Comparison of ENCODE assay signal across 8 cellular contexts in the genomic region with DNA sequence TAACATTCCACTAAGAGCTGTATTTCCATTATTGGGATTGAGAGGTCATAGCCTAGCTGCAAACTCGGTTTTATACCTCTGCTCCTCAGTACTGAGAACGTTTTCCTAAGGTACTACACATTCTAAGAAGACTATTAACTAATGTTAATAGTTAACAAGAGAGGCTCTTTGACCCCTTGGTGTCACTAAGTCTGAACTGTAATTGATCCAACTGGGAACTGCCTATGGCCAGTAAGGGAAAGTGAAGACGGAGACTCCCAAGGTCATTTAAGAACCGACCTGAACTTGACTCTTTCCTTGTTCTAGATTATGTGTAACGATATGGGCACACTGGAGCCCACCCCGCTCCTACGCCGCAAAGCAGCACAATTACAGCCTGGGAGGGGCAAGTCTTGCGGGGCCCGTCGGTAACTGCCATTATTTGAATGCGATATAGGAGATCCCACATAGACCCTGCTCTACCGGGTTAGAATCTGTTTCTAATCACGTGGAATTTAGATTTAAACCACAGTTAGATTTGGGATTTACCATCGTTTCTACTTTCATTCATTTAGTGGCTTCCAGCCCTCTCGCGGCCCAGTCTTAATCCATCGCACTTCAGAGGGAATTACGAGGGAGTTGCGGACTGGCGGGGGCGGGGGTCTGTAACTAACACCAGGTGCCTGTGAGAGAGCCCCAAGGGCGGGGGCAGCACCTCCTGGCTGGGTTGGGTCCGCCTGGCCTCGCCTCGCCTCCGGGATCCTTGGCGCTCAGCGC.
DNase-seq lines count a peak whose midpoint lies in the region; ATAC-seq and TF ChIP-seq lines count a peak whose summit lies in the region.

No MANE protein-coding gene starts in this region.

- H3K4me3 ChIP-seq in BJ (ENCODE audit: low read depth, low read length) (peak overlapping the region; percentile 49), fibroblast of lung (replicated peaks in 1 of 4; ENCODE audit: control extremely low read depth in 1 of 4, insufficient read depth in 1 of 4, low read depth in 3 of 4, low read length in 4 of 4) (peak overlapping the region; percentile 43 to 57 (median 54)), neuron (ENCODE audit: low read length) (peak overlapping the region; percentile 59)

- H3K79me2 ChIP-seq in fibroblast of lung (ENCODE audit: control insufficient read depth, insufficient read depth, low read length) = no peaks in the 10 kb centered on the region

- TF ChIP-seq CTCF in BJ (IDR thresholded peaks at IDR 0.05; ENCODE audit: insufficient read depth, low read depth, low read length) = no peak
- no peak for TF ChIP-seq CTCF in fibroblast of lung (conservative IDR thresholded peaks at IDR 0.05 in 1 of 2, IDR thresholded peaks at IDR 0.05 in 1 of 2; ENCODE audit: low read depth in 1 of 2, low read length in 2 of 2)

- POLR2A ChIA-PET in BJ (lab: Charles Lee) = no interaction called here

- peaks cover 6% of the 10 kb centered on the region for H3K27me3 ChIP-seq in BJ (ENCODE audit: control insufficient read depth, insufficient read depth, low read length)
- peaks cover 15% of the 10 kb centered on the region for H3K27me3 ChIP-seq in fibroblast of lung (ENCODE audit: control insufficient read depth, insufficient read depth, low read length)
- H3K27me3 ChIP-seq in neuron (ENCODE audit: insufficient read depth, low read length) = peaks cover 52% of the 10 kb centered on the region

- DNase-seq in BJ (ENCODE audit: low read depth) (no peak), NCI-H345 (lab: John Stamatoyannopoulos, UW) (peak; percentile 33), fibroblast of lung (ENCODE audit: low read depth in 2 of 2) (peak in 1 of 2 donors; percentile 1), NCI-H1092 (lab: John Stamatoyannopoulos, UW) (no peak), LoVo (ENCODE audit: low spot score) (no peak)
- DNase-seq in stimulated activated CD4-positive, alpha-beta T cell treated with anti-CD3 and anti-CD28 coated beads, Interleukin-2, amount 100 ng/mL, for 24 hours = no peak

- H3K36me3 ChIP-seq in BJ (ENCODE audit: control insufficient read depth, insufficient read depth, low read length) = no peaks in the 10 kb centered on the region
- no peaks in the 10 kb centered on the region for H3K36me3 ChIP-seq in fibroblast of lung (ENCODE audit: control insufficient read depth, insufficient read depth, low read length)
- no peaks in the 10 kb centered on the region for H3K36me3 ChIP-seq in neuron (ENCODE audit: insufficient read depth, low read length)

- peak overlapping the region; percentile 44 for H3K4me2 ChIP-seq in fibroblast of lung (ENCODE audit: extremely low read depth, insufficient read depth, low read length)

- CTCF ChIA-PET in BJ (lab: Yijun Ruan, JAX) = no interaction called here

- no peaks in the 10 kb centered on the region for H3K9me3 ChIP-seq in fibroblast of lung (ENCODE audit: control insufficient read depth, insufficient read depth, low read depth, low read length)
- no peaks in the 10 kb centered on the region for H3K9me3 ChIP-seq in neuron (ENCODE audit: low read length)

- H4K20me1 ChIP-seq in fibroblast of lung (ENCODE audit: control insufficient read depth, extremely low read depth, insufficient read depth, low read length) = no peaks in the 10 kb centered on the region

- no peak overlapping the region for H3K27ac ChIP-seq in fibroblast of lung (ENCODE audit: insufficient read depth, low read length)

- H3K9ac ChIP-seq in fibroblast of lung (ENCODE audit: insufficient read depth, low read length) = no peak overlapping the region

- ATAC-seq in GM18517 (IDR thresholded peaks at IDR 0.05; ENCODE audit: unreplicated experiment) = no peak

- H3K4me1 ChIP-seq in fibroblast of lung (ENCODE audit: control insufficient read depth, extremely low read depth, insufficient read depth, low read length) (no peaks in the 10 kb centered on the region), neuron (ENCODE audit: insufficient read depth, low read length) (peaks cover 19% of the 10 kb centered on the region)

- H2AFZ ChIP-seq in fibroblast of lung (ENCODE audit: low read length) (peak overlapping the region; percentile 30), neuron (ENCODE audit: low read depth, low read length) (peak overlapping the region; percentile 85)
